Comparison of ENCODE assay signal across 1 cellular context in genomic region chr2:8144785-8145184, GRCh38.
TF ChIP-seq lines count a peak whose summit lies in the region.

No MANE protein-coding gene starts in this region.

TF ChIP-seq in SK-N-SH, 30 proteins besides CTCF, POLR2A, EP300 and RAD21 (continued from another document):
- peak; percentile 96 for TF ChIP-seq PBX3 (IDR thresholded peaks at IDR 0.05)
TF ChIP-seq in SK-N-SH: peak in this region for 12.
